8 cellular contexts compared by ENCODE assay signal in genomic region chr2:226802573-226802972, GRCh38. TPM values are rescaled to one million over a fixed set of nuclear protein-coding genes. Genes with fewer than 3 reads are reported as not detected.
DNase-seq lines count a peak whose midpoint lies in the region; ATAC-seq, FAIRE-seq and TF ChIP-seq lines count a peak whose summit lies in the region.

No MANE protein-coding gene starts in this region.

- H3K27me3 ChIP-seq in H7 (ENCODE audit: control insufficient read depth, insufficient read depth, low read length) (no peaks in the 10 kb centered on the region), astrocyte (ENCODE audit: insufficient read depth, low read length) (peaks cover 3% of the 10 kb centered on the region), keratinocyte (ENCODE audit: control insufficient read depth, extremely low read depth, insufficient read depth, low read length) (no peaks in the 10 kb centered on the region), upper lobe of left lung (no peaks in the 10 kb centered on the region)

- FAIRE-seq in astrocyte (lab: Jason Lieb, UNC) (peak; percentile 56), keratinocyte (lab: Jason Lieb, UNC) (peak; percentile 39)

- H2AFZ ChIP-seq in astrocyte (ENCODE audit: low read depth, low read length) = no peak overlapping the region
- no peak overlapping the region for H2AFZ ChIP-seq in keratinocyte (ENCODE audit: control insufficient read depth, low read length)

- H3K4me1 Mint-ChIP-seq in astrocyte (ENCODE audit: low read depth, unreplicated experiment) = peaks cover 9% of the 10 kb centered on the region

- H3K4me3 ChIP-seq in H7 (ENCODE audit: insufficient read depth, low read depth, low read length) = no peak overlapping the region
- H3K4me3 ChIP-seq in astrocyte (ENCODE audit: insufficient read depth, low read depth, low read length) = no peak overlapping the region
- H3K4me3 ChIP-seq in keratinocyte (ENCODE audit: control insufficient read depth in 2 of 3, extremely low read depth in 1 of 3, insufficient read depth in 2 of 3, low read depth in 1 of 3, low read length in 3 of 3) = no peak overlapping the region
- H3K4me3 ChIP-seq in upper lobe of left lung = no peak overlapping the region

- H3K36me3 Mint-ChIP-seq in astrocyte (ENCODE audit: low read depth, unreplicated experiment) = peaks cover 4% of the 10 kb centered on the region

- H3K9me3 Mint-ChIP-seq in astrocyte (ENCODE audit: unreplicated experiment) = no peaks in the 10 kb centered on the region

- no peaks in the 10 kb centered on the region for H3K9me1 ChIP-seq in keratinocyte (ENCODE audit: control insufficient read depth, extremely low read depth, insufficient read depth, low read length)

- dilution Hi-C loops in keratinocyte (cut with MboI; ENCODE audit: extremely low pct_ligation_motif_present, low sequenced_read_pairs) = loop anchor here (25.0 kb wide), 1 partner anchor 1140 kb away; no protein-coding TSS in a partner anchor

- H3K4me3 Mint-ChIP-seq in astrocyte (ENCODE audit: unreplicated experiment) = no peak overlapping the region

- peaks cover 9% of the 10 kb centered on the region for H4K20me1 ChIP-seq in astrocyte (ENCODE audit: insufficient read depth, low read length)
- H4K20me1 ChIP-seq in keratinocyte (ENCODE audit: control insufficient read depth, extremely low read depth, insufficient read depth, low read length) = no peaks in the 10 kb centered on the region

- TF ChIP-seq CTCF in C4-2B (conservative IDR thresholded peaks at IDR 0.05) (peak; percentile 74), astrocyte (IDR thresholded peaks at IDR 0.05; ENCODE audit: insufficient read depth, low read depth, low read length) (peak; percentile 88), keratinocyte (optimal IDR thresholded peaks at IDR 0.05 in 1 of 3, IDR thresholded peaks at IDR 0.05 in 1 of 3, conservative IDR thresholded peaks at IDR 0.05 in 1 of 3; ENCODE audit: extremely low read depth in 1 of 3, insufficient read depth in 2 of 3, low read length in 3 of 3) (peak in 2 of 3 experiments; percentile 16 to 64), upper lobe of left lung (IDR thresholded peaks at IDR 0.05) (peak; percentile 53 to 75 (median 66))

- no peaks in the 10 kb centered on the region for H3K36me3 ChIP-seq in H7 (replicated peaks; ENCODE audit: control insufficient read depth, insufficient read depth, low read length)
- no peaks in the 10 kb centered on the region for H3K36me3 ChIP-seq in astrocyte (ENCODE audit: insufficient read depth, low read length)
- H3K36me3 ChIP-seq in keratinocyte (ENCODE audit: control insufficient read depth in 2 of 2, extremely low read depth in 1 of 2, insufficient read depth in 2 of 2, low read length in 2 of 2) = peaks cover under 1 to 2% of the 10 kb centered on the region in 2 experiments
- H3K36me3 ChIP-seq in upper lobe of left lung = no peaks in the 10 kb centered on the region

- H3K9ac ChIP-seq in astrocyte (ENCODE audit: low read length) (no peak overlapping the region), keratinocyte (ENCODE audit: control insufficient read depth, extremely low read depth, insufficient read depth, low read length) (no peak overlapping the region)

- 0% methylated on average over 4 of the region's 4 CpGs for WGBS in upper lobe of left lung, 2 donors

- TF ChIP-seq POLR2A in upper lobe of left lung (IDR thresholded peaks at IDR 0.05) = no peak

- H3K27me3 Mint-ChIP-seq in astrocyte (ENCODE audit: low read depth, unreplicated experiment) = no peaks in the 10 kb centered on the region

- peak; percentile 54 for DNase-seq in H7
- peak; percentile 36 to 81 for DNase-seq in NCI-H446 (lab: John Stamatoyannopoulos, UW)
- peak; percentile 61 for DNase-seq in astrocyte (ENCODE audit: low read depth)
- DNase-seq in keratinocyte (ENCODE audit: low read depth, low spot score) = no peak
- DNase-seq in upper lobe of left lung = no peak
- no peak for DNase-seq in activated CD4-positive, alpha-beta T cell treated with anti-CD3 and anti-CD28 coated beads for 1 hour
- DNase-seq in T-helper 9 cell = no peak

- H3K4me2 ChIP-seq in astrocyte (ENCODE audit: low read length) = no peak overlapping the region
- no peak overlapping the region for H3K4me2 ChIP-seq in keratinocyte (ENCODE audit: control insufficient read depth, extremely low read depth, insufficient read depth, low read depth, low read length)

- ATAC-seq in upper lobe of left lung (ENCODE audit: low FRiP score in 2 of 2) = peak in 1 of 2 donors; percentile 64

- peaks cover 21% of the 10 kb centered on the region for H3K79me2 ChIP-seq in astrocyte (ENCODE audit: insufficient read depth, low read length)
- peaks cover 18% of the 10 kb centered on the region for H3K79me2 ChIP-seq in keratinocyte (ENCODE audit: control insufficient read depth, insufficient read depth, low read length)

- no peak for TF ChIP-seq EP300 in upper lobe of left lung (IDR thresholded peaks at IDR 0.05)

- H3K27ac Mint-ChIP-seq in astrocyte (ENCODE audit: unreplicated experiment) = no peak overlapping the region

- H3K27ac ChIP-seq in C4-2B (no peak overlapping the region), astrocyte (ENCODE audit: low read depth, low read length) (no peak overlapping the region), keratinocyte (ENCODE audit: control insufficient read depth, insufficient read depth, low read length) (no peak overlapping the region), upper lobe of left lung (no peak overlapping the region)

- H3K4me1 ChIP-seq in astrocyte (ENCODE audit: insufficient read depth, low read length) (peaks cover 23% of the 10 kb centered on the region), keratinocyte (ENCODE audit: control insufficient read depth, extremely low read depth, insufficient read depth, low read length) (peaks cover 19% of the 10 kb centered on the region), upper lobe of left lung (peaks cover 17 to 47% (median 25%) of the 10 kb centered on the region in 4 donors)

- no peaks in the 10 kb centered on the region for H3K9me3 ChIP-seq in astrocyte (ENCODE audit: insufficient read depth, low read depth, low read length)
- H3K9me3 ChIP-seq in keratinocyte (ENCODE audit: control insufficient read depth, low read depth, low read length) = no peaks in the 10 kb centered on the region
- H3K9me3 ChIP-seq in upper lobe of left lung = no peaks in the 10 kb centered on the region

RNA-seq across cellular contexts. Expression of gene IRS1, which starts 3.0 kb away (rescaled TPM):
- 15.2 and 17.1 TPM in 2 replicates for total RNA-seq in H7 (2014; rRNA removed; shearing (Covaris generic))
- 34.2 and 45.0 TPM in 2 replicates for total RNA-seq in astrocyte
- 10.1 to 15.8 TPM (median 11.2 TPM) in 3 replicates for polyA plus RNA-seq in keratinocyte
- 3.1 TPM for polyA plus RNA-seq in keratinocyte (2011; ENCODE audit: low read depth)
- 8.4 and 12.5 TPM in 2 replicates for polyA plus RNA-seq in keratinocyte (2011; cell fraction: cytosol; rRNA removed)
- polyA plus RNA-seq in keratinocyte (2011; cell fraction: nucleus; rRNA removed) = 21.1 and 26.0 TPM in 2 replicates
- 4.4 and 14.4 TPM in 2 replicates for polyA plus RNA-seq in keratinocyte (2012; ENCODE audit: low replicate concordance)
- 15.8 to 35.1 TPM (median 21.6 TPM) in 3 replicates for polyA minus RNA-seq in keratinocyte
- polyA minus RNA-seq in keratinocyte (2011; cell fraction: cytosol; rRNA and poly(A)+ RNA removed) = 34.7 TPM
- 38.6 and 48.2 TPM in 2 replicates for polyA minus RNA-seq in keratinocyte (2011; cell fraction: nucleus; rRNA and poly(A)+ RNA removed)
- total RNA-seq in upper lobe of left lung = 10 to 100 TPM in 5 of 6 donors, 1 to 10 TPM in 1; 9.3 to 14.3 (median 12.4) TPM

RNA-seq across cellular contexts. Expression of gene RHBDD1, which starts 33.3 kb away (rescaled TPM):
- total RNA-seq in H7 (2014; rRNA removed; shearing (Covaris generic)) = 6.9 and 8.7 TPM in 2 replicates
- total RNA-seq in astrocyte (30.2 and 31.3 TPM in 2 replicates), upper lobe of left lung (10 to 100 TPM in 5 of 6 donors, 1 to 10 TPM in 1; 2.6 to 40.2 (median 14.5) TPM)
- 22.1 to 27.8 TPM (median 22.8 TPM) in 3 replicates for polyA plus RNA-seq in keratinocyte
- polyA plus RNA-seq in keratinocyte (2011; ENCODE audit: low read depth) = 25.1 TPM
- polyA plus RNA-seq in keratinocyte (2011; cell fraction: cytosol; rRNA removed) = 10.7 and 33.0 TPM in 2 replicates
- polyA plus RNA-seq in keratinocyte (2011; cell fraction: nucleus; rRNA removed) = 28.3 and 32.6 TPM in 2 replicates
- 16.2 and 22.0 TPM in 2 replicates for polyA plus RNA-seq in keratinocyte (2012; ENCODE audit: low replicate concordance)
- polyA minus RNA-seq in keratinocyte = 14.7 to 83.2 TPM (median 78.3 TPM) in 3 replicates
- polyA minus RNA-seq in keratinocyte (2011; cell fraction: cytosol; rRNA and poly(A)+ RNA removed) = 19.4 TPM
- 31.2 and 82.2 TPM in 2 replicates for polyA minus RNA-seq in keratinocyte (2011; cell fraction: nucleus; rRNA and poly(A)+ RNA removed)

Comparison
In these comparisons a context has a peak if more than half of its experiments do, and no peak if none do; other contexts are left out.
1. DNase-seq: peak in H7 (single experiment), NCI-H446 (2 of 2) and astrocyte (single experiment); none in keratinocyte (single experiment), upper lobe of left lung (0 of 2), activated CD4-positive, alpha-beta T cell treated with anti-CD3 and anti-CD28 coated beads for 1 hour (single experiment) and T-helper 9 cell (single experiment).
2. Peak in every context shown above with its lines, with median percentiles within 50 percentile points of each other: CTCF ChIP-seq.